In the genomic region with DNA sequence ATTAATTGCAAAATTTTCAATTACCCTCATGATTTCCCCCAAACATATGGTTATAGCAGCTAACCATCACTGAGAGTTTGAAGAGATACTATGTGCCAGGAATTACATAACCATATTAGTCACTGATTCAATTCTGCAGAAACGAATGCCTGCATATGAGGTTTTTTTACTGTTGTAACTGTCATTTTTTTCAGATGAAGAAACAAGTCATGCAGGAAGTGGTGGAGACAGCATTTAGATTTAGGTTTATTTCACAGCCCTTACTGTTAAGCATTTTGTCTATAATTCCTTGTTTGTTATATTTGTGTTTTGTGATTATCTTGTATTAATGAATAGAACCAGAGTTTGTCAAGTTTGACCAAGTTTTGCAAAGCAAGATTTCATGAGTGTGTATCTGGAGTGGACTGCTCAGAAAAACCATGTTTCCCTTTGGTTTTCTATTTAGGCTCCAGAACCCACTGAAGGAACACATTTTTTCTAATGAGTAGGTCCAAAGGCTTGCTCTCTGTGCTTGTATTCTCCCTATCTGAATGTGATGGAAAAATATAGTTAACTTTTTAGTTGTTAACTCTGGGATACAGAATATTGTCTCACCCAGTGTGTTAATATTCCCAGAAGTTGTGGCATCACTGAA, we compare ENCODE assay signal across 9 cellular contexts.
DNase-seq lines count a peak whose midpoint lies in the region; ATAC-seq and TF ChIP-seq lines count a peak whose summit lies in the region.
"Had no signal": no experiment of that assay in that cellular context is flagged by ENCODE, and none has a peak within 500 bp of the region (broad histone marks: within the 10 kb centered on the region; RNA-seq: fewer than 3 reads in every experiment).

No MANE protein-coding gene starts in this region.

- TF ChIP-seq POLR2A in NB4 (IDR thresholded peaks at IDR 0.05; ENCODE audit: extremely low read depth, insufficient read length) = no peak

- ATAC-seq in left colon (no peak), GM19397 (IDR thresholded peaks at IDR 0.05; ENCODE audit: unreplicated experiment) (no peak)

- H3K4me3 ChIP-seq in BJ (ENCODE audit: low read depth, low read length) = no peak overlapping the region
- peak overlapping the region; percentile 3 for H3K4me3 ChIP-seq in NB4 (ENCODE audit: low read depth, low read length)

- H3K27me3 ChIP-seq in BJ (ENCODE audit: control insufficient read depth, insufficient read depth, low read length) = no peaks in the 10 kb centered on the region

- intact Hi-C loops in left colon (cut with DNase I, micrococcal nuclease) = no loop called here

- H3K36me3 ChIP-seq in BJ (ENCODE audit: control insufficient read depth, insufficient read depth, low read length) = no peaks in the 10 kb centered on the region

- POLR2A ChIA-PET in BJ (lab: Charles Lee) = no interaction called here

- DNase-seq in BJ (ENCODE audit: low read depth) = peak; percentile 50
- DNase-seq in NB4 (ENCODE audit: low read depth) = peak; percentile 80
- DNase-seq in astrocyte of the hippocampus (ENCODE audit: low read depth, low spot score) = peak; percentile 14
- peak; percentile 70 for DNase-seq in kidney glomerular epithelial cell (lab: John Stamatoyannopoulos, UW)
- DNase-seq in left colon = no peak
- no peak for DNase-seq in amniotic stem cell (lab: John Stamatoyannopoulos, UW)
- DNase-seq in NCI-H510A treated with DMSO at 0.1 percent for 48 hours (lab: John Stamatoyannopoulos, UW) = no peak
- DNase-seq: stimulated activated CD4-positive, alpha-beta T cell treated with anti-CD3 and anti-CD28 coated beads, Interleukin-2, amount 100 ng/mL, for 24 hours had no signal

- CTCF ChIA-PET in BJ (lab: Yijun Ruan, JAX) = no interaction called here

- no peak for TF ChIP-seq CTCF in BJ (IDR thresholded peaks at IDR 0.05; ENCODE audit: insufficient read depth, low read depth, low read length)
- TF ChIP-seq CTCF in NB4 (IDR thresholded peaks at IDR 0.05; ENCODE audit: low read depth, low read length) = no peak

Comparison
In these comparisons a context has a peak if more than half of its experiments do, and no peak if none do; other contexts are left out.
1. DNase-seq: peak in BJ (single experiment), NB4 (single experiment), astrocyte of the hippocampus (single experiment) and kidney glomerular epithelial cell (single experiment); none in left colon (0 of 2), amniotic stem cell (single experiment) and NCI-H510A treated with DMSO at 0.1 percent for 48 hours (single experiment).